14 cellular contexts compared by ENCODE assay signal in the genomic region with DNA sequence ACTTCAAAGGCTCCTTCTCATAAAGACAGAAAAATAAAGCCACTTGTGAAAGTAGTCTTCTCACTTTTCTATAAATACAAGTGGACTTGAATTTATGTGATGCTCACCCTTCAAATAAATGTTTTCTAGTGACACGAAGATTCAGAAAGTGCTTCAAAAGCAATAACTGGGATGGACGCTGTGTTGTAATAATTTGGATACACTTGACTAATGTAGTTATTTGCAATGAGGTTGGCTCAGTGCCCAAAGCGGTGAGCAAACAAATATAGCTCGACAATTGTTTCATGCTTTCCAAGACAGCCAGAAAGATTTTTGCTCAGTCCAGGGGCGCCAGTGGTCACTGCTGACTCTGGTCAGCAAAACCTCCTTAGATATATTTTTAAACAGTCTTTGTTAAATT.
A peak's percentile ranks its signal among the peaks of the same experiment; 100 is the strongest.
DNase-seq lines count a peak whose midpoint lies in the region; ATAC-seq lines count a peak whose summit lies in the region.
"Had no signal": no experiment of that assay in that cellular context is flagged by ENCODE, and none has a peak within 500 bp of the region (broad histone marks: within the 10 kb centered on the region; RNA-seq: fewer than 3 reads in every experiment).

No MANE protein-coding gene starts in this region.

- no peak overlapping the region for H3K27ac Mint-ChIP-seq in immature natural killer cell
- H3K27ac Mint-ChIP-seq in naive thymus-derived CD8-positive, alpha-beta T cell = no peak overlapping the region

- no peaks in the 10 kb centered on the region for H3K36me3 Mint-ChIP-seq in immature natural killer cell
- peaks cover 0 to 2% (median 0%) of the 10 kb centered on the region in 3 donors for H3K36me3 Mint-ChIP-seq in naive thymus-derived CD8-positive, alpha-beta T cell

- POLR2A ChIA-PET in naive thymus-derived CD8-positive, alpha-beta T cell (lab: Charles Lee) = no interaction called here

- DNase-seq in HT-29 (ENCODE audit: low spot score) (peak; percentile 1), NCI-H2107 (lab: John Stamatoyannopoulos, UW) (peak; percentile 1), SHP77 treated with DMSO at 0.1 percent for 48 hours (lab: John Stamatoyannopoulos, UW) (peak; percentile 45), kidney tubule cell (ENCODE audit: low spot score) (peak; percentile 6), immature natural killer cell (no peak), epidermal melanocyte (ENCODE audit: insufficient read length, low spot score) (no peak), MV-4-11 (lab: John Stamatoyannopoulos, UW) (no peak)
- DNase-seq in naive thymus-derived CD8-positive, alpha-beta T cell = no peak
- DNase-seq: activated CD4-positive, alpha-beta T cell treated with anti-CD3 and anti-CD28 coated beads, Interleukin-2, amount 50 U/mL, for 4 hours; C1 segment of cervical spinal cord; left lung; NCI-H524; spleen had no signal

- H3K9me3 Mint-ChIP-seq in immature natural killer cell = peaks cover 0 to 32% (median 10%) of the 10 kb centered on the region in 6 donors
- peaks cover 0 to 19% (median 3%) of the 10 kb centered on the region in 9 donors for H3K9me3 Mint-ChIP-seq in naive thymus-derived CD8-positive, alpha-beta T cell
- H3K9me3 Mint-ChIP-seq: neural crest cell had no signal

- ATAC-seq in naive thymus-derived CD8-positive, alpha-beta T cell = no peak
- ATAC-seq: left lung had no signal

- H3K27me3 Mint-ChIP-seq in immature natural killer cell (ENCODE audit: low read depth in 3 of 3) = no peaks in the 10 kb centered on the region
- H3K27me3 Mint-ChIP-seq in naive thymus-derived CD8-positive, alpha-beta T cell = no peaks in the 10 kb centered on the region

- no peak overlapping the region for H3K4me3 Mint-ChIP-seq in immature natural killer cell
- no peak overlapping the region for H3K4me3 Mint-ChIP-seq in naive thymus-derived CD8-positive, alpha-beta T cell
- H3K4me3 Mint-ChIP-seq: neural crest cell had no signal

- H3K4me1 Mint-ChIP-seq in immature natural killer cell = no peaks in the 10 kb centered on the region
- no peaks in the 10 kb centered on the region for H3K4me1 Mint-ChIP-seq in naive thymus-derived CD8-positive, alpha-beta T cell
- H3K4me1 Mint-ChIP-seq: neural crest cell had no signal

Comparison
In these comparisons a context has a peak if more than half of its experiments do, and no peak if none do; other contexts are left out.
1. DNase-seq: peak in HT-29 (single experiment), NCI-H2107 (single experiment), SHP77 treated with DMSO at 0.1 percent for 48 hours (single experiment) and kidney tubule cell (single experiment); none in immature natural killer cell (0 of 3), epidermal melanocyte (single experiment), MV-4-11 (single experiment) and naive thymus-derived CD8-positive, alpha-beta T cell (0 of 10).